9 cellular contexts compared by ENCODE assay signal in the genomic region with DNA sequence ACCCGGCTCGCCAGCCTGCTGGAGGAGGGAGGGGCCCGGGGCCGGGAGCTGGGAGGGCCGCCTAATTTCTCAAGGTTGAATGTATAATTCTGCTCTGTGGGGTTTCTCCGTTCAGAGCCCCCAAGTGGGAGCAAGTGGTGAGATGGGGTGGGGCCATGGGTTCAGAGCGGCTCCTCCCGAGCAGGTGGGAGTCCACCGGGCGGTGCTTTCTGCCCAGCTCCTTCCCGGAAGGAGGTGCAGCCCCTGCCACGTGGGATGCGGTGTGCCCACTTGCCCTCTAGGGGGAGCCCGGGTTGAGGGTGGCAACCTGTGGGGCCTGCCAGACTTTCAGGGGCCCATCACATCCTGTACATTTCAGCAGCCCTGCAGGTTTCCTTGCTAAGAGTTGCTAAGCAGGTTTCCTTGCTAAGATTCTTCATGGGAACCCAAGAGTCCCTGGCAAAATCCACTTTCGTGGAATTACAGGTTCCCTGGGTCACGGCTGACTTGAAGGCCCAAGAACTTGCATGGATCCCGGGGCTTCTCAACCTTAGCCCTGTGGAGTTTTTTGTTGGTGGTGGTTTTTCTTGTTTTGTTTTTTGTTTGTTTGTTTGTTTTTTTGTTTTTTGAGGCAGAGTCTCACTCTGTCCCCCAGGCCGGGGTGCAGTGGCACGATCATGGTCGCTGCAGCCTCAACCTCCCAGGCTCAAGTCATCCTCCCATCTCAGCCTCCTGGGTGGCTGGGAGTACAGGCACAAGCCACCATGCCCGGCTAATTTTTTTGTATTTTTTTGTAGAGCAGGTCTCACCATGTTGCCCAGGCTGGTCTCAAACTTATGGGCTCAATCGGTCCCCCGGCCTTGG.
DNase-seq lines count a peak whose midpoint lies in the region; ATAC-seq and TF ChIP-seq lines count a peak whose summit lies in the region.
"Had no signal": no experiment of that assay in that cellular context is flagged by ENCODE, and none has a peak within 500 bp of the region (broad histone marks: within the 10 kb centered on the region; RNA-seq: fewer than 3 reads in every experiment).

No MANE protein-coding gene starts in this region.

- H3K4me1 ChIP-seq in CD8-positive, alpha-beta T cell (ENCODE audit: insufficient read depth, low read length) = peaks cover 7% of the 10 kb centered on the region
- H3K4me1 ChIP-seq in left ventricle myocardium inferior = peaks cover 19% of the 10 kb centered on the region

- no peaks in the 10 kb centered on the region for H3K27me3 ChIP-seq in CD8-positive, alpha-beta T cell (ENCODE audit: insufficient read depth, low read length)
- H3K27me3 ChIP-seq in left ventricle myocardium inferior (ENCODE audit: low read depth) = peaks cover 5% of the 10 kb centered on the region

- no peak overlapping the region for H3K27ac Mint-ChIP-seq in CD8-positive, alpha-beta T cell
- H3K27ac Mint-ChIP-seq: stimulated activated naive CD8-positive, alpha-beta T cell treated with anti-CD3 and anti-CD28 coated beads, Interleukin-15, Interleukin-2, amounts not matched to agents 100 ng/mL and 50 ng/mL, for 24 hours had no signal

- H3K27me3 Mint-ChIP-seq in CD8-positive, alpha-beta T cell (ENCODE audit: low read depth) = no peaks in the 10 kb centered on the region
- H3K27me3 Mint-ChIP-seq: stimulated activated naive CD8-positive, alpha-beta T cell treated with anti-CD3 and anti-CD28 coated beads, Interleukin-15, Interleukin-2, amounts not matched to agents 100 ng/mL and 50 ng/mL, for 24 hours had no signal

- no peak overlapping the region for H3K4me3 Mint-ChIP-seq in CD8-positive, alpha-beta T cell
- H3K4me3 Mint-ChIP-seq: stimulated activated naive CD8-positive, alpha-beta T cell treated with anti-CD3 and anti-CD28 coated beads, Interleukin-15, Interleukin-2, amounts not matched to agents 100 ng/mL and 50 ng/mL, for 24 hours had no signal

- CTCF ChIA-PET in CD8-positive, alpha-beta T cell (lab: Charles Lee) = interaction anchor here (0.6 to 1.6 kb wide), 18 partner anchors 8 to 240 kb away, joined by 3 to 11 read pairs (median 3); a partner anchor contains a TSS

- H3K36me3 Mint-ChIP-seq in CD8-positive, alpha-beta T cell = no peaks in the 10 kb centered on the region

- H3K4me3 ChIP-seq in CD8-positive, alpha-beta T cell (ENCODE audit: low read depth, low read length) = no peak overlapping the region
- H3K4me3 ChIP-seq in left ventricle myocardium inferior = no peak overlapping the region

- ATAC-seq in CD8-positive, alpha-beta T cell = peak; percentile 84

- peak; percentile 51 for TF ChIP-seq CTCF in CD8-positive, alpha-beta T cell (IDR thresholded peaks at IDR 0.05)
- peak; percentile 69 for TF ChIP-seq CTCF in left ventricle myocardium inferior (IDR thresholded peaks at IDR 0.05; ENCODE audit: borderline replicate concordance)

- peaks cover 2% of the 10 kb centered on the region for H3K4me1 Mint-ChIP-seq in CD8-positive, alpha-beta T cell (ENCODE audit: low read depth)

- intact Hi-C loops in CD8-positive, alpha-beta T cell (cut with DNase I, micrococcal nuclease) = loop anchor here in 1 of 2 experiments (1.0 kb wide), 1 partner anchor 200 kb away; no protein-coding TSS in a partner anchor
- intact Hi-C loops in left ventricle myocardium inferior (cut with micrococcal nuclease) = no loop called here

- no peak overlapping the region for H3K27ac ChIP-seq in CD8-positive, alpha-beta T cell (ENCODE audit: low read depth, low read length)
- no peak overlapping the region for H3K27ac ChIP-seq in left ventricle myocardium inferior (replicated peaks)

- H3K36me3 ChIP-seq in CD8-positive, alpha-beta T cell (ENCODE audit: insufficient read depth, low read length) = no peaks in the 10 kb centered on the region
- no peaks in the 10 kb centered on the region for H3K36me3 ChIP-seq in left ventricle myocardium inferior

- H3K9me3 ChIP-seq in CD8-positive, alpha-beta T cell (ENCODE audit: low read length) = no peaks in the 10 kb centered on the region
- H3K9me3 ChIP-seq in left ventricle myocardium inferior (replicated peaks) = no peaks in the 10 kb centered on the region

- POLR2A ChIA-PET in CD8-positive, alpha-beta T cell (lab: Charles Lee) = no interaction called here

- peak; percentile 43 to 83 (median 64) for DNase-seq in CD8-positive, alpha-beta T cell
- DNase-seq in HT-29 (ENCODE audit: low spot score) = peak; percentile 84
- peak; percentile 74 for DNase-seq in SK-N-DZ (ENCODE audit: low spot score)
- DNase-seq in activated gamma-delta T cell (lab: John Stamatoyannopoulos, UW) = peak; percentile 32
- peak; percentile 60 for DNase-seq in left ventricle myocardium inferior
- peak; percentile 21 to 47 for DNase-seq in stimulated activated CD4-positive, alpha-beta T cell treated with anti-CD3 and anti-CD28 coated beads, Interleukin-1b, Interleukin-23, amount 100 ng/mL, for 1 hour (ENCODE audit: low read depth in 2 of 2)
- no peak for DNase-seq in GF-D8 (lab: John Stamatoyannopoulos, UW)
- no peak for DNase-seq in HCEC 1CT

- no peaks in the 10 kb centered on the region for H3K9me3 Mint-ChIP-seq in CD8-positive, alpha-beta T cell

Comparison
In these comparisons a context has a peak if more than half of its experiments do, and no peak if none do; other contexts are left out.
1. DNase-seq: peak in CD8-positive, alpha-beta T cell (7 of 7), HT-29 (single experiment), SK-N-DZ (single experiment), activated gamma-delta T cell (single experiment), left ventricle myocardium inferior (single experiment) and stimulated activated CD4-positive, alpha-beta T cell treated with anti-CD3 and anti-CD28 coated beads, Interleukin-1b, Interleukin-23, amount 100 ng/mL, for 1 hour (2 of 2); none in GF-D8 (single experiment) and HCEC 1CT (single experiment).